ENCODE assay signal across 8 cellular contexts in the genomic region with DNA sequence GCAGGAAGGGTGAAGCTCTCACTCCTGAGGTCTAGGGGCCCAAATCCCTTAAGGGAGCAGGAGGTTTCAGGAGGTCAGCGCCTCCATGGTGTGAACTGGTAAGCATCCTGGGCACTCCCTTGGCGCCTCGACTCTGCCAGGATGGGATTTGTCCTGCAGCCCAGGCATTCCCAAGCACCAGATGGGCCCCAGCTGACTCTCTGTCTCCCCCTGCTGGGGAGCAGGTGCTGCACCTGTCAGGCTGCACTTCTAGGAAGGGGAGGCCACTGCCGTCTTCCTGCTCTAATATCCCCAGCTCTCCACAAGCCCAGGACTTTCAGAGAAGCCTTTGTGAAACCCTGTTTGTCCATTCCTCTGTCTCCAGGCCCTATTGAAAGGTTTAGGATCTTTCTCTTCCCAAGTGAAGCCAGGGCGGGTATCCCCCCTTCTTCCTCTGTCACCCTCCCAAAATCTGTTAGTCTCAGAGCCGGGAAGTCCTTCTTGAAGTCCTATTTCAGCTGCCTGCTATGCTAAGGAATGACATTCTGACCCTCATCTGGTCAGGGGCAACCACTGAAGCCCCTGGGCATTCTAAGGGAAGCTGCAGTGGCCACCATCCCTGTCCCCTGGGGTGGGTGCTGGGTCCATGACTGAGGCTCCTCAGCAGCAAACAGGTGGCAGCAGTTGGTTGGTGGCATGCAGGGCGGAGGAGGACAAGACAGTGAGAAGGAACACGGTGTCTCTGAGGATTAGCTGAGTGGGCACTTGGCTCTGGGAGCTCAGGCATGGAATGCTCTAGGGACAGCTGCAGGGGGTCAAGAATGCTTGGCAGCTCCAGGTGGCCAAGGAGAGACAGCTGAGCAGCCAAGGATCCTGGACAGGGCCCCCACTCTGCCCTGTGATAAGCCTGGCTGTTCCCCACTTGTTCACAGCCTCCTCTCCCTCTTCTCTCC. TPM values are rescaled to one million over a fixed set of nuclear protein-coding genes. Genes with fewer than 3 reads are reported as not detected.
DNase-seq lines count a peak whose midpoint lies in the region; ATAC-seq and TF ChIP-seq lines count a peak whose summit lies in the region.

No MANE protein-coding gene starts in this region.

- no peak overlapping the region for H3K27ac Mint-ChIP-seq in naive B cell
- no peak overlapping the region for H3K27ac Mint-ChIP-seq in type B pancreatic cell

- peaks cover 0 to 35% (median 14%) of the 10 kb centered on the region in 3 donors for H3K4me1 Mint-ChIP-seq in naive B cell
- H3K4me1 Mint-ChIP-seq in type B pancreatic cell (ENCODE audit: unreplicated experiment) = peaks cover 12% of the 10 kb centered on the region

- no peak for TF ChIP-seq POLR2A in erythroblast (IDR thresholded peaks at IDR 0.05; ENCODE audit: low read length)

- CTCF ChIA-PET in AG04449 (lab: Yijun Ruan, JAX) = interaction anchor here (0.6 to 15.2 kb wide), 35 partner anchors 11 to 170 kb away, joined by 3 to 209 read pairs (median 6); a partner anchor contains a TSS

- TF ChIP-seq CTCF in AG04449 (IDR thresholded peaks at IDR 0.05; ENCODE audit: insufficient read depth, low read length, missing control alignments) (peak; percentile 91), GM12864 (IDR thresholded peaks at IDR 0.05; ENCODE audit: low read depth, low read length, missing control alignments) (peak; percentile 98), type B pancreatic cell (conservative IDR thresholded peaks at IDR 0.05) (peak; percentile 76)

- H3K4me3 ChIP-seq in AG04449 (ENCODE audit: low read depth, low read length) (no peak overlapping the region), GM12864 (ENCODE audit: low read depth, low read length) (no peak overlapping the region)

- H3K27me3 Mint-ChIP-seq in naive B cell (peaks cover 10 to 26% (median 17%) of the 10 kb centered on the region in 3 donors), type B pancreatic cell (peaks cover 11% of the 10 kb centered on the region)

- H3K36me3 Mint-ChIP-seq in naive B cell (no peaks in the 10 kb centered on the region), type B pancreatic cell (no peaks in the 10 kb centered on the region)

- H3K4me3 Mint-ChIP-seq in naive B cell = no peak overlapping the region
- H3K4me3 Mint-ChIP-seq in type B pancreatic cell = no peak overlapping the region

- POLR2A ChIA-PET in AG04449 (lab: Yijun Ruan, JAX) = no interaction called here

- H3K9me3 Mint-ChIP-seq in naive B cell (no peaks in the 10 kb centered on the region), type B pancreatic cell (no peaks in the 10 kb centered on the region)

- DNase-seq in AG04449 (ENCODE audit: low read depth, low spot score) (no peak), GM12864 (ENCODE audit: low read depth) (peak; percentile 8), NCI-H2171 treated with DMSO at 0.1 percent for 48 hours (lab: John Stamatoyannopoulos, UW) (peak; percentile 71), erythroblast (lab: John Stamatoyannopoulos, UW) (peak; percentile 40 to 74), naive B cell (peak; percentile 18), type B pancreatic cell (ENCODE audit: extremely low spot score, unreplicated experiment) (no peak)
- peak; percentile 69 for DNase-seq in activated CD8-positive, alpha-beta memory T cell treated with anti-CD3 and anti-CD28 coated beads for 24 hours

- peak in 1 of 2 donors; percentile 36 for ATAC-seq in naive B cell (ENCODE audit: low read depth in 2 of 2)
- no peak for ATAC-seq in GM21381 (IDR thresholded peaks at IDR 0.05; ENCODE audit: unreplicated experiment)

RNA-seq across cellular contexts. Expression of a gene that starts 3.2 kb away (rescaled TPM):
- not detected for polyA plus RNA-seq in naive B cell (ENCODE audit: low read depth in 6 of 6)
- 1.6 TPM in 1 of 2 replicates, not detected in the other for total RNA-seq in type B pancreatic cell (ENCODE audit: low replicate concordance)

RNA-seq across cellular contexts. Expression of a gene that starts 14.1 kb away (rescaled TPM):
- polyA plus RNA-seq in naive B cell (ENCODE audit: low read depth in 6 of 6) = under 1 TPM in 1 of 6 donors, not detected in 5; 0.32 TPM
- 0.21 TPM in 1 of 2 replicates, not detected in the other for total RNA-seq in type B pancreatic cell (ENCODE audit: low replicate concordance)

RNA-seq across cellular contexts. Expression of a gene that starts 44.9 kb away (rescaled TPM):
- polyA plus RNA-seq in naive B cell (ENCODE audit: low read depth in 6 of 6) = not detected
- total RNA-seq in type B pancreatic cell (ENCODE audit: low replicate concordance) = 0.40 and 2.7 TPM in 2 replicates

RNA-seq across cellular contexts. Expression of a gene that starts 57.0 kb away (rescaled TPM):
- polyA plus RNA-seq in naive B cell (ENCODE audit: low read depth in 6 of 6) = 1 to 10 TPM in 1 of 6 donors, under 1 TPM in 3, not detected in 2; 0.43 to 1.1 (median 0.59) TPM
- not detected in 2 replicates for total RNA-seq in type B pancreatic cell (ENCODE audit: low replicate concordance)

Comparison
In these comparisons a context has a peak if more than half of its experiments do, and no peak if none do; other contexts are left out.
1. DNase-seq: peak in GM12864 (single experiment), NCI-H2171 treated with DMSO at 0.1 percent for 48 hours (single experiment), activated CD8-positive, alpha-beta memory T cell treated with anti-CD3 and anti-CD28 coated beads for 24 hours (single experiment), erythroblast (2 of 2) and naive B cell (single experiment); none in AG04449 (single experiment) and type B pancreatic cell (single experiment).
2. Peak in every context shown above with its lines, with median percentiles within 50 percentile points of each other: CTCF ChIP-seq.